In the genomic region with DNA sequence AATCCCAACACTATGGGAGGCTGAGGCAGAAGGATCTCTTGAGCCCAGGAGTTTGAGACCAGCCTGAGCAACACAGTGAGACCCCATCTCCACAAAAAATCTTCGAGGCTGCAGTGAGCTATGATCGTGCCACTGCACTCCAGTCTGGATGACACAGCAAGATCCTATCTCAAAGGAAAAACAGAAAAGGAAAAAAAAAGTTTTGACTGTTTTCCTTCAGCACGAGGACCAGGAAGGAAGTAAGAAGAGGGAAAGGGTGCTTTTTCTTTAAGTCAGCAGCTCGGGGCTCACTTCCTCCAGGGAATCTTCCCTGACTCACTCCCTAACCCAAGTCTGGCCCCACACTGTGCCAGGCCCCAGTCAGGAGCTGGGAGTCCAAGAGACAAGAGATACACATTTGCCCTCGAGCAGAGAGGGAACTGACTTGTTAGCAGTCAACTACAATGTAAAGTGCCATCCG, we compare ENCODE assay signal across 10 cellular contexts. TPM values are rescaled to one million over a fixed set of nuclear protein-coding genes. Genes with fewer than 3 reads are reported as not detected.
A peak's percentile ranks its signal among the peaks of the same experiment; 100 is the strongest.
DNase-seq lines count a peak whose midpoint lies in the region; ATAC-seq and TF ChIP-seq lines count a peak whose summit lies in the region.
"Had no signal": no experiment of that assay in that cellular context is flagged by ENCODE, and none has a peak within 500 bp of the region (broad histone marks: within the 10 kb centered on the region; RNA-seq: fewer than 3 reads in every experiment).

No MANE protein-coding gene starts in this region.

- no peaks in the 10 kb centered on the region for H4K20me1 ChIP-seq in BLaER1

- H3K9ac ChIP-seq in BLaER1, result peak overlapping the region; percentile 79; the same call in 1 of the 2 replicates

- H3K4me1 ChIP-seq in BLaER1 (peaks cover 98% of the 10 kb centered on the region), muscle layer of duodenum (ENCODE audit: control insufficient read depth in 1 of 2, insufficient read depth in 2 of 2, low read length in 2 of 2) (peaks cover 63 to 95% of the 10 kb centered on the region in 2 donors)

- no peak overlapping the region for H3K27ac Mint-ChIP-seq in activated CD4-positive, alpha-beta T cell treated with anti-CD3 and anti-CD28 coated beads, Interleukin-2, amount 10 ng/mL, durations not matched to agents 24 days and 14 days

- no peak for TF ChIP-seq POLR2A in NB4 (IDR thresholded peaks at IDR 0.05; ENCODE audit: extremely low read depth, insufficient read length)

- no peak overlapping the region for H3K4me3 Mint-ChIP-seq in activated CD4-positive, alpha-beta T cell treated with anti-CD3 and anti-CD28 coated beads, Interleukin-2, amount 10 ng/mL, durations not matched to agents 24 days and 14 days

- no peaks in the 10 kb centered on the region for H3K27me3 Mint-ChIP-seq in activated CD4-positive, alpha-beta T cell treated with anti-CD3 and anti-CD28 coated beads, Interleukin-2, amount 10 ng/mL, durations not matched to agents 24 days and 14 days

- H3K27ac ChIP-seq in BLaER1 (peak overlapping the region; percentile 96), dorsolateral prefrontal cortex (peak overlapping the region in 44 of 59 donors; percentile 1 to 96 (median 56)), muscle layer of duodenum (ENCODE audit: low read length) (peak overlapping the region; percentile 68)
- H3K27ac ChIP-seq: VCaP had no signal

- H3K9me3 ChIP-seq in BLaER1, result no peaks in the 10 kb centered on the region
- H3K9me3 ChIP-seq in muscle layer of duodenum (ENCODE audit: control insufficient read depth in 1 of 2, low read length in 2 of 2), result no peaks in the 10 kb centered on the region
- H3K9me3 ChIP-seq: pancreas had no signal

- H3K4me2 ChIP-seq in BLaER1, result peak overlapping the region; percentile 93

- TF ChIP-seq CTCF in NB4 (IDR thresholded peaks at IDR 0.05; ENCODE audit: low read depth, low read length), result no peak
- TF ChIP-seq CTCF in dorsolateral prefrontal cortex (IDR thresholded peaks at IDR 0.05 in 54 of 56, conservative IDR thresholded peaks at IDR 0.05 in 2 of 56; ENCODE audit: low read depth in 1 of 56, partially characterized antibody in 56 of 56), result no peak

- peaks cover 17% of the 10 kb centered on the region for H3K36me3 ChIP-seq in BLaER1
- H3K36me3 ChIP-seq in muscle layer of duodenum (ENCODE audit: control insufficient read depth in 1 of 2, insufficient read depth in 2 of 2, low read length in 2 of 2), result no peaks in the 10 kb centered on the region
- H3K36me3 ChIP-seq: pancreas had no signal

- H3K36me3 Mint-ChIP-seq in activated CD4-positive, alpha-beta T cell treated with anti-CD3 and anti-CD28 coated beads, Interleukin-2, amount 10 ng/mL, durations not matched to agents 24 days and 14 days (ENCODE audit: low read depth), result peaks cover 9% of the 10 kb centered on the region

- intact Hi-C loops in dorsolateral prefrontal cortex (cut with DNase I), result loop anchor here in 1 of 2 donors (10.0 kb wide), 1 partner anchor 52 kb away; no protein-coding TSS in a partner anchor
- intact Hi-C loops in activated CD4-positive, alpha-beta T cell treated with anti-CD3 and anti-CD28 coated beads, Interleukin-2, amount 10 ng/mL, durations not matched to agents 24 days and 14 days (cut with micrococcal nuclease), result no loop called here

- ATAC-seq in GM21528 (IDR thresholded peaks at IDR 0.05; ENCODE audit: low FRiP score, unreplicated experiment), result no peak
- ATAC-seq: pancreas had no signal

- H3K27me3 ChIP-seq in BLaER1 (no peaks in the 10 kb centered on the region), dorsolateral prefrontal cortex (no peaks in the 10 kb centered on the region), muscle layer of duodenum (ENCODE audit: low read depth, low read length) (no peaks in the 10 kb centered on the region)
- H3K27me3 ChIP-seq: pancreas had no signal

- DNase-seq in NB4 (ENCODE audit: low read depth), result peak; percentile 74
- no peak for DNase-seq in dorsolateral prefrontal cortex
- DNase-seq in HPDE6-E6E7 (ENCODE audit: extremely low spot score), result no peak
- no peak for DNase-seq in NCI-H1436 (lab: John Stamatoyannopoulos, UW)
- DNase-seq in activated CD4-positive, alpha-beta T cell treated with anti-CD3 and anti-CD28 coated beads, Interleukin-2, amount 10 ng/mL, durations not matched to agents 24 days and 14 days, result no peak

- H3K4me3 ChIP-seq in BLaER1 (no peak overlapping the region), NB4 (ENCODE audit: low read depth, low read length) (no peak overlapping the region), dorsolateral prefrontal cortex (no peak overlapping the region), muscle layer of duodenum (ENCODE audit: low read depth in 1 of 2, low read length in 2 of 2) (no peak overlapping the region)
- H3K4me3 ChIP-seq: pancreas had no signal

- H3K4me1 Mint-ChIP-seq in activated CD4-positive, alpha-beta T cell treated with anti-CD3 and anti-CD28 coated beads, Interleukin-2, amount 10 ng/mL, durations not matched to agents 24 days and 14 days, result peaks cover 65% of the 10 kb centered on the region

- no peaks in the 10 kb centered on the region for H3K9me3 Mint-ChIP-seq in activated CD4-positive, alpha-beta T cell treated with anti-CD3 and anti-CD28 coated beads, Interleukin-2, amount 10 ng/mL, durations not matched to agents 24 days and 14 days

RNA-seq across cellular contexts. Expression of a gene that starts 14.2 kb away (rescaled TPM):
- total RNA-seq in dorsolateral prefrontal cortex, result 100 to 1,000 TPM; 117 to 225 (median 167) TPM
- total RNA-seq in activated CD4-positive, alpha-beta T cell treated with anti-CD3 and anti-CD28 coated beads, Interleukin-2, amount 10 ng/mL, durations not matched to agents 24 days and 14 days, result 22.7 and 23.8 TPM in 2 replicates
